Comparison of ENCODE assay signal across 22 cellular contexts in the genomic region with DNA sequence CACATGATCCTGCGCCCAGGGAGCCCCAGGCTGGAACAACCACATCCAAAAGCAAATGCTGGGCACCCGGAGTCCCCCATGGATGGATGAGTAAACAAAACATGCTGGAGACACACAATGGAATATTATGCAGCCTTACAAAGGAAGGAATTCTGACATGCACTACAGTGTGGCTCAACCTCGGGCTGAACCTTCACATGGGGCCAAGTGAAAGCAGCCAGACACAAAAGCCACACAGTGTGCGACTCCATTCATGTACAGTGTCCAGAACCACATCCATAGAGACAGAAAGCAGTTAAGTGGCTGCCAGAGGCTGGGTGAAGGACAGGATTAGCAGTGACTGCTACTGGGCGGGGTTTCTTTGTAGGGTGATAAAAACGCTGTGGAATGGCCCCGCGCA. TPM values are rescaled to one million over a fixed set of nuclear protein-coding genes. Genes with fewer than 3 reads are reported as not detected.
"Had no signal": no experiment of that assay in that cellular context is flagged by ENCODE, and none has a peak within 500 bp of the region (broad histone marks: within the 10 kb centered on the region; RNA-seq: fewer than 3 reads in every experiment).

No MANE protein-coding gene starts in this region.

- H3K4me1 Mint-ChIP-seq: activated B cell treated with CpG ODN at 0.5 μM for 24 hours; activated CD4-positive, alpha-beta T cell treated with anti-CD3 and anti-CD28 coated beads, Interleukin-2, amount 10 ng/mL, durations not matched to agents 24 days and 14 days; neural crest cell had no signal

- H3K9me3 Mint-ChIP-seq: activated B cell treated with CpG ODN at 0.5 μM for 24 hours; activated CD4-positive, alpha-beta T cell treated with anti-CD3 and anti-CD28 coated beads, Interleukin-2, amount 10 ng/mL, durations not matched to agents 24 days and 14 days; activated naive CD4-positive, alpha-beta T cell treated with anti-CD3 and anti-CD28 coated beads, Interleukin-2, amount 50 U/mL, for 24 hours; activated T-cell treated with anti-CD3 and anti-CD28 coated beads, Interleukin-2, amount 50 U/mL, for 72 hours; naive B cell; neural crest cell; stimulated activated naive CD8-positive, alpha-beta T cell treated with anti-CD3 and anti-CD28 coated beads, Interleukin-15, Interleukin-2, amounts not matched to agents 100 ng/mL and 50 ng/mL, for 24 hours had no signal

- ATAC-seq: activated T-cell treated with anti-CD3 and anti-CD28 coated beads, Interleukin-2, amount 50 U/mL, for 72 hours had no signal

- H3K4me3 ChIP-seq: cardiac muscle cell, left lung, prostate gland, transverse colon, vagina had no signal

- H3K4me3 Mint-ChIP-seq: activated B cell treated with CpG ODN at 0.5 μM for 24 hours; activated CD4-positive, alpha-beta T cell treated with anti-CD3 and anti-CD28 coated beads, Interleukin-2, amount 10 ng/mL, durations not matched to agents 24 days and 14 days; activated naive CD4-positive, alpha-beta T cell treated with anti-CD3 and anti-CD28 coated beads, Interleukin-2, amount 50 U/mL, for 24 hours; activated T-cell treated with anti-CD3 and anti-CD28 coated beads, Interleukin-2, amount 50 U/mL, for 72 hours; naive B cell; stimulated activated naive CD8-positive, alpha-beta T cell treated with anti-CD3 and anti-CD28 coated beads, Interleukin-15, Interleukin-2, amounts not matched to agents 100 ng/mL and 50 ng/mL, for 24 hours had no signal

- H3K9me3 ChIP-seq: left lung, prostate gland, transverse colon, vagina had no signal

- H3K4me1 ChIP-seq: left lung, prostate gland had no signal

- H3K27me3 Mint-ChIP-seq: activated B cell treated with CpG ODN at 0.5 μM for 24 hours; activated CD4-positive, alpha-beta T cell treated with anti-CD3 and anti-CD28 coated beads, Interleukin-2, amount 10 ng/mL, durations not matched to agents 24 days and 14 days; activated naive CD4-positive, alpha-beta T cell treated with anti-CD3 and anti-CD28 coated beads, Interleukin-2, amount 50 U/mL, for 24 hours; naive B cell; stimulated activated naive CD8-positive, alpha-beta T cell treated with anti-CD3 and anti-CD28 coated beads, Interleukin-15, Interleukin-2, amounts not matched to agents 100 ng/mL and 50 ng/mL, for 24 hours had no signal

- DNase-seq: activated B cell treated with CpG ODN at 0.5 μM for 24 hours; activated CD4-positive, alpha-beta T cell treated with anti-CD3 and anti-CD28 coated beads, Interleukin-2, amount 10 ng/mL, durations not matched to agents 24 days and 14 days; activated CD8-positive, alpha-beta memory T cell treated with anti-CD3 and anti-CD28 coated beads for 24 hours; activated CD8-positive, alpha-beta memory T cell treated with anti-CD3 and anti-CD28 coated beads, Interleukin-2, amount 50 U/mL, for 48 hours; activated effector memory CD4-positive, alpha-beta T cell treated with anti-CD3 and anti-CD28 coated beads, Interleukin-2, amount 50 U/mL, for 16 hours; activated T-cell treated with anti-CD3 and anti-CD28 coated beads, Interleukin-2, amount 50 U/mL, for 72 hours; left lung; naive B cell; small intestine; stimulated activated CD4-positive, alpha-beta T cell treated with anti-CD3 and anti-CD28 coated beads, Interleukin-15, amount 100 ng/mL, for 24 hours; stimulated activated CD4-positive, alpha-beta T cell treated with anti-CD3 and anti-CD28 coated beads, Interleukin-2, amount 100 ng/mL, for 48 hours; SW 1271; transverse colon had no signal

- H3K36me3 ChIP-seq: prostate gland had no signal

- H3K27me3 ChIP-seq: cardiac muscle cell, left lung, transverse colon, vagina had no signal

- H3K27ac ChIP-seq: cardiac muscle cell, left lung, prostate gland had no signal

- H3K27ac Mint-ChIP-seq: activated B cell treated with CpG ODN at 0.5 μM for 24 hours; activated CD4-positive, alpha-beta T cell treated with anti-CD3 and anti-CD28 coated beads, Interleukin-2, amount 10 ng/mL, durations not matched to agents 24 days and 14 days; activated naive CD4-positive, alpha-beta T cell treated with anti-CD3 and anti-CD28 coated beads, Interleukin-2, amount 50 U/mL, for 24 hours; stimulated activated naive CD8-positive, alpha-beta T cell treated with anti-CD3 and anti-CD28 coated beads, Interleukin-15, Interleukin-2, amounts not matched to agents 100 ng/mL and 50 ng/mL, for 24 hours had no signal

RNA-seq across cellular contexts. Expression of gene CSDC2, which starts 26.6 kb away (rescaled TPM):
- total RNA-seq: activated B cell treated with CpG ODN at 0.5 μM for 24 hours; activated CD4-positive, alpha-beta T cell treated with anti-CD3 and anti-CD28 coated beads, Interleukin-2, amount 10 ng/mL, durations not matched to agents 24 days and 14 days; activated T-cell treated with anti-CD3 and anti-CD28 coated beads, Interleukin-2, amount 50 U/mL, for 72 hours; mononuclear cell; T-helper 2 cell treated with Interferon-gamma antibody and Interleukin-4, amounts not matched to agents 100 ng/mL and 5 ng/mL, for 36 hours had no signal
- polyA plus RNA-seq: keratinocyte had no signal
